ENCODE assay signal across 24 cellular contexts in the genomic region with DNA sequence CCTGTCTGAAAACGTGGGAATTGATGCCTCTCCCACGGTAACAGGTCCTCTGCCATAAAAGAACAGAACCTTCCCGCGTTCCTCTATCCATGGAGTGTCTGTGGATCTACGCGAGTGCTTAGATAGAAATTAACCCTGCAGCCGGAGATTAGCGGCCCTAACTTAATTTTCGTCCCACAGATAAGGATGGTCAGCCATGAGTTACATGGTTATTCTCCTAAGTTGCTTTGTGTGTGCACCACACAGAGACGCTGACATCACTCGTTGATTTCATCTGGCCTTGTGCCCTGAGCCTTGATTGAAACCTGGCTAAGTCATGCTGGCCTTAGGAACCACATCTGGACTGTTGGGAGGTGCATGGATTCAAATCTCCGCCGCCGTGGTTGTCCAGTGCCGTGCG.
"Had no signal": no experiment of that assay in that cellular context is flagged by ENCODE, and none has a peak within 500 bp of the region (broad histone marks: within the 10 kb centered on the region; RNA-seq: fewer than 3 reads in every experiment).

No MANE protein-coding gene starts in this region.

- H2AFZ ChIP-seq: parathyroid adenoma had no signal

- H3K9me3 ChIP-seq: neutrophil, ovary, psoas muscle, right lobe of liver, sigmoid colon, stomach, thoracic aorta, thyroid gland, tibial nerve, upper lobe of left lung, vagina had no signal

- H3K4me1 ChIP-seq: psoas muscle, sigmoid colon, stomach, thyroid gland, tibial nerve, upper lobe of left lung, vagina had no signal

- H3K79me2 ChIP-seq: parathyroid adenoma had no signal

- DNase-seq: natural killer cell; nucleus accumbens; ovary; psoas muscle; right cardiac atrium; right lobe of liver; sigmoid colon; small intestine; stimulated activated CD4-positive, alpha-beta T cell treated with anti-CD3 and anti-CD28 coated beads, Interleukin-15, amount 100 ng/mL, for 24 hours; stimulated activated CD4-positive, alpha-beta T cell treated with anti-CD3 and anti-CD28 coated beads, Interleukin-2, amount 100 ng/mL, for 24 hours; stimulated activated CD4-positive, alpha-beta T cell treated with anti-CD3 and anti-CD28 coated beads, Interleukin-2, amount 100 ng/mL, for 48 hours; stimulated activated CD4-positive, alpha-beta T cell treated with anti-CD3 and anti-CD28 coated beads, Interleukin-4, amount 100 ng/mL, for 24 hours; stimulated activated naive B cell treated with anti-CD40 and anti-IgM and Interleukin-4, amounts not matched to agents 10 μg/mL and 1 μg/mL and 100 μg/mL, for 72 hours; stimulated activated naive CD4-positive, alpha-beta T cell treated with Interleukin-2 at 50 U/mL for 16 hours; stomach; thyroid gland; trophoblast cell had no signal

- H3K36me3 ChIP-seq: neutrophil, ovary, right lobe of liver, vagina had no signal

- H3K27me3 ChIP-seq: neutrophil, ovary, right lobe of liver, sigmoid colon, stomach, thyroid gland, tibial nerve, upper lobe of left lung, vagina had no signal

- ATAC-seq: natural killer cell; psoas muscle; right cardiac atrium; right lobe of liver; stimulated activated effector memory CD8-positive, alpha-beta T cell treated with anti-CD3 and anti-CD28 coated beads, Interleukin-12 subunit alpha, Interleukin-12 subunit beta, amount 100 ng/mL, for 72 hours; stimulated activated naive B cell treated with anti-CD40 and anti-IgM and Interleukin-4, amounts not matched to agents 10 μg/mL and 1 μg/mL and 100 μg/mL, for 72 hours had no signal

- H3K9ac ChIP-seq: parathyroid adenoma had no signal

- H3K4me3 ChIP-seq: ovary, psoas muscle, right lobe of liver, sigmoid colon, stomach, thoracic aorta, thyroid gland, tibial nerve, upper lobe of left lung, vagina had no signal

- H3K27ac ChIP-seq: neutrophil, ovary, parathyroid adenoma, psoas muscle, right lobe of liver, sigmoid colon, stomach, thoracic aorta, thyroid gland, tibial nerve, upper lobe of left lung, vagina had no signal
